In genomic region chr1:197807216-197807615, GRCh38 we compare ENCODE assay signal across 17 cellular contexts. TPM values are rescaled to one million over a fixed set of nuclear protein-coding genes. Genes with fewer than 3 reads are reported as not detected.
DNase-seq lines count a peak whose midpoint lies in the region; ATAC-seq, FAIRE-seq and TF ChIP-seq lines count a peak whose summit lies in the region.
"Had no signal": no experiment of that assay in that cellular context is flagged by ENCODE, and none has a peak within 500 bp of the region (broad histone marks: within the 10 kb centered on the region; RNA-seq: fewer than 3 reads in every experiment).

No MANE protein-coding gene starts in this region.

- TF ChIP-seq CTCF in K562 (IDR thresholded peaks at IDR 0.05 in 2 of 3, conservative IDR thresholded peaks at IDR 0.05 in 1 of 3; ENCODE audit: insufficient read depth in 2 of 3, low read depth in 1 of 3, low read length in 3 of 3) (no peak), glutamatergic neuron (IDR thresholded peaks at IDR 0.05; ENCODE audit: partially characterized antibody, unreplicated experiment) (no peak), WTC11 (IDR thresholded peaks at IDR 0.05) (no peak)

- WGBS in K562 (ENCODE audit: insufficient coverage, low coverage, missing lambda C conversion rate): 21% methylated on average over 4 of the region's 4 CpGs

- no TSS peak for BruUV-seq in K562 (replicated peaks; lab: Mats Ljungman, UMichigan)

- TF ChIP-seq EP300 in K562 (IDR thresholded peaks at IDR 0.05; ENCODE audit: low read length): no peak

- no peaks in the 10 kb centered on the region for H3K9me3 ChIP-seq in K562 (replicated peaks; ENCODE audit: control insufficient read depth, insufficient read depth, low read depth, low read length)
- H3K9me3 ChIP-seq: esophagus muscularis mucosa, psoas muscle had no signal

- H3K9me1 ChIP-seq in K562 (ENCODE audit: control insufficient read depth, insufficient read depth, low read length): no peaks in the 10 kb centered on the region

- H3K27ac Mint-ChIP-seq in glutamatergic neuron (ENCODE audit: unreplicated experiment) (no peak overlapping the region), WTC11 (no peak overlapping the region)
- H3K27ac Mint-ChIP-seq: dendritic cell treated with granulocyte-macrophage colony-stimulating factor and Interleukin-4, amounts not matched to agents 40 ng/mL and 50 ng/mL, for 4 days had no signal

- H3K4me3 ChIP-seq in K562: no peak overlapping the region
- H3K4me3 ChIP-seq: esophagus muscularis mucosa, psoas muscle had no signal

- DNase-seq in K562 (ENCODE audit: extremely low read depth in 1 of 4, low spot score in 3 of 4) (no peak), glutamatergic neuron (no peak), WTC11 (ENCODE audit: low spot score) (no peak), NCI-H2196 (lab: John Stamatoyannopoulos, UW; ENCODE audit: unreplicated experiment) (no peak)
- DNase-seq: activated CD8-positive, alpha-beta memory T cell treated with anti-CD3 and anti-CD28 coated beads for 24 hours; activated effector memory CD4-positive, alpha-beta T cell treated with anti-CD3 and anti-CD28 coated beads, Interleukin-2, amount 50 U/mL, for 16 hours; KG1; NCI-H1417; NCI-H446; psoas muscle; SW 1271 had no signal

- no peak for TF ChIP-seq POLR2A in K562 (conservative IDR thresholded peaks at IDR 0.05)

- H3K36me3 Mint-ChIP-seq in glutamatergic neuron (ENCODE audit: unreplicated experiment) (no peaks in the 10 kb centered on the region), WTC11 (peaks cover 5% of the 10 kb centered on the region; the same call in 1 of the 2 replicates)

- H3K27me3 Mint-ChIP-seq in glutamatergic neuron (ENCODE audit: unreplicated experiment) (no peaks in the 10 kb centered on the region), WTC11 (ENCODE audit: low read depth) (no peaks in the 10 kb centered on the region)
- H3K27me3 Mint-ChIP-seq: dendritic cell treated with granulocyte-macrophage colony-stimulating factor and Interleukin-4, amounts not matched to agents 40 ng/mL and 50 ng/mL, for 4 days had no signal

- intact Hi-C loops in K562 (cut with micrococcal nuclease): no loop called here

- no peaks in the 10 kb centered on the region for H4K20me1 ChIP-seq in K562 (replicated peaks; ENCODE audit: control insufficient read depth, insufficient read depth, low read length)

- no peak for FAIRE-seq in K562 (lab: Jason Lieb, UNC)

- no peaks in the 10 kb centered on the region for H3K79me2 ChIP-seq in K562 (ENCODE audit: control insufficient read depth, insufficient read depth, low read length)

- no peak for TF ChIP-seq RAD21 in K562 (CRISPR knock-in tag; conservative IDR thresholded peaks at IDR 0.05 in 1 of 2, IDR thresholded peaks at IDR 0.05 in 1 of 2)

- H3K4me3 Mint-ChIP-seq in glutamatergic neuron (ENCODE audit: unreplicated experiment) (no peak overlapping the region), WTC11 (no peak overlapping the region)
- H3K4me3 Mint-ChIP-seq: dendritic cell treated with granulocyte-macrophage colony-stimulating factor and Interleukin-4, amounts not matched to agents 40 ng/mL and 50 ng/mL, for 4 days had no signal

- peaks cover 8% of the 10 kb centered on the region for H3K4me1 Mint-ChIP-seq in glutamatergic neuron (ENCODE audit: low read depth, unreplicated experiment)
- peaks cover 46% of the 10 kb centered on the region for H3K4me1 Mint-ChIP-seq in WTC11

- H3K9me3 Mint-ChIP-seq in glutamatergic neuron (ENCODE audit: unreplicated experiment) (peaks cover 2% of the 10 kb centered on the region), WTC11 (no peaks in the 10 kb centered on the region)

- in situ Hi-C loops in K562 (cut with MboI): no loop called here

- ATAC-seq in GM18502 (IDR thresholded peaks at IDR 0.05; ENCODE audit: poor library complexity, unreplicated experiment) (peak; percentile 68), GM21381 (IDR thresholded peaks at IDR 0.05; ENCODE audit: unreplicated experiment) (peak; percentile 87), HG03095 (IDR thresholded peaks at IDR 0.05; ENCODE audit: unreplicated experiment) (peak; percentile 89), K562 (no peak; the same call in 2 of the 3 replicates), WTC11 (no peak), HG02763 (IDR thresholded peaks at IDR 0.05; ENCODE audit: unreplicated experiment) (no peak)
- ATAC-seq: psoas muscle had no signal

- no peak overlapping the region for H3K9ac ChIP-seq in K562 (ENCODE audit: insufficient read depth in 1 of 2, low read depth in 2 of 2, low read length in 2 of 2)

- H3K4me2 ChIP-seq in K562 (ENCODE audit: insufficient read depth, low read length): no peak overlapping the region

- H3K27me3 ChIP-seq in K562 (ENCODE audit: control insufficient read depth in 2 of 2, insufficient read depth in 2 of 2, low read length in 2 of 2): no peaks in the 10 kb centered on the region; a peak in 2 of 5 replicates
- H3K27me3 ChIP-seq: esophagus muscularis mucosa had no signal

- no peaks in the 10 kb centered on the region for H3K36me3 ChIP-seq in K562 (ENCODE audit: control insufficient read depth, insufficient read depth, low read length)
- H3K36me3 ChIP-seq: esophagus muscularis mucosa had no signal

- POLR2A ChIA-PET in K562 (lab: Yijun Ruan, JAX): interaction anchor here (0.6 to 2.1 kb wide), 2 partner anchors 12 to 94 kb away, joined by 3 to 8 read pairs; no protein-coding TSS in a partner anchor
- POLR2A ChIA-PET in WTC11 (lab: Charles Lee): no interaction called here

- 0 out of 2 replicates have a peak overlapping the region, but pooled peaks have one; percentile 0 for H2AFZ ChIP-seq in K562 (ENCODE audit: low read depth, low read length)

- no peaks in the 10 kb centered on the region for H3K4me1 ChIP-seq in K562 (replicated peaks in 1 of 2; ENCODE audit: control insufficient read depth in 2 of 2, insufficient read depth in 2 of 2, low read length in 2 of 2)
- H3K4me1 ChIP-seq: esophagus muscularis mucosa, psoas muscle had no signal

- CTCF ChIA-PET in K562 (lab: Yijun Ruan, JAX; ENCODE audit: low intra/inter-chr PET ratio) (no interaction called here), WTC11 (lab: Charles Lee) (no interaction called here)

- H3K27ac ChIP-seq in K562 (ENCODE audit: extremely low read depth, low read depth, low read length): no peak overlapping the region
- H3K27ac ChIP-seq: esophagus muscularis mucosa, psoas muscle had no signal

TF ChIP-seq in K562, 482 proteins besides CTCF, POLR2A, EP300 and RAD21 (continues in another document):
- TF ChIP-seq TAF15 (IDR thresholded peaks at IDR 0.05; ENCODE audit: low read depth, low read length): no peak
- TF ChIP-seq TFAM (CRISPR knock-in tag; conservative IDR thresholded peaks at IDR 0.05): no peak
- TF ChIP-seq, protein P1, sequence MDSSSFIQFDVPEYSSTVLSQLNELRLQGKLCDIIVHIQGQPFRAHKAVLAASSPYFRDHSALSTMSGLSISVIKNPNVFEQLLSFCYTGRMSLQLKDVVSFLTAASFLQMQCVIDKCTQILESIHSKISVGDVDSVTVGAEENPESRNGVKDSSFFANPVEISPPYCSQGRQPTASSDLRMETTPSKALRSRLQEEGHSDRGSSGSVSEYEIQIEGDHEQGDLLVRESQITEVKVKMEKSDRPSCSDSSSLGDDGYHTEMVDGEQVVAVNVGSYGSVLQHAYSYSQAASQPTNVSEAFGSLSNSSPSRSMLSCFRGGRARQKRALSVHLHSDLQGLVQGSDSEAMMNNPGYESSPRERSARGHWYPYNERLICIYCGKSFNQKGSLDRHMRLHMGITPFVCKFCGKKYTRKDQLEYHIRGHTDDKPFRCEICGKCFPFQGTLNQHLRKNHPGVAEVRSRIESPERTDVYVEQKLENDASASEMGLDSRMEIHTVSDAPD (CRISPR knock-in tag; IDR thresholded peaks at IDR 0.05): no peak
- TF ChIP-seq SREBF1 (IDR thresholded peaks at IDR 0.05; ENCODE audit: borderline replicate concordance, low read depth, low read length): no peak
- TF ChIP-seq NUFIP1 (IDR thresholded peaks at IDR 0.05; ENCODE audit: partially characterized antibody): no peak
- TF ChIP-seq GABPB2 (CRISPR knock-in tag; conservative IDR thresholded peaks at IDR 0.05): no peak

TF ChIP-seq in WTC11, 78 proteins besides CTCF, POLR2A, EP300 and RAD21 (continues in another document):
- no peak for TF ChIP-seq ERG (CRISPR knock-in tag; IDR thresholded peaks at IDR 0.05)
- TF ChIP-seq KAT7 (CRISPR knock-in tag; IDR thresholded peaks at IDR 0.05; ENCODE audit: borderline replicate concordance): no peak
- no peak for TF ChIP-seq IRF2 (CRISPR knock-in tag; IDR thresholded peaks at IDR 0.05; ENCODE audit: borderline replicate concordance, low read depth)
- no peak for TF ChIP-seq CREB1 (CRISPR knock-in tag; IDR thresholded peaks at IDR 0.05)

RNA-seq across cellular contexts. Expression of gene DENND1B, which starts 31.9 kb away (rescaled TPM):
- 36.5 and 51.3 TPM in 2 replicates for total RNA-seq in K562 (2011; cell fraction: chromatin; rRNA removed; ENCODE audit: low replicate concordance)
- 9.0 and 13.6 TPM in 2 replicates for total RNA-seq in K562 (2011; cell fraction: nucleolus; rRNA removed)
- total RNA-seq in K562 (2011; cell fraction: nucleoplasm; rRNA removed): 24.3 and 35.3 TPM in 2 replicates
- 4.7 and 6.0 TPM in 2 replicates for total RNA-seq in K562 (2014; rRNA removed)
- 10.7 and 13.0 TPM in 2 replicates for total RNA-seq in K562 (2014; rRNA removed; fragmentation: Illumina TruSeq; extraction: Trizol)
- 10.6 and 12.1 TPM in 2 replicates for total RNA-seq in K562 (2015; rRNA removed; fragmentation: Illumina TruSeq; extraction: Trizol)
- total RNA-seq in K562 (2021): 9.1 and 9.3 TPM in 2 replicates
- 9.3 and 10.3 TPM in 2 replicates for polyA plus RNA-seq in K562 (2011; rRNA removed)
- polyA plus RNA-seq in K562 (2011; cell fraction: cytosol; rRNA removed): 2.1 and 3.7 TPM in 2 replicates
- polyA plus RNA-seq in K562 (2011; cell fraction: nucleus; rRNA removed): 10.5 and 19.6 TPM in 2 replicates
- 4.0 and 4.9 TPM in 2 replicates for polyA plus RNA-seq in K562 (2012)
- 7.1 and 7.5 TPM in 2 replicates for polyA plus RNA-seq in K562 (2014; fragmentation: Illumina TruSeq; extraction: Trizol)
- 1 to 10 TPM; 2.1 to 3.3 TPM for polyA plus RNA-seq in K562 (2014; fragmentation: Nextera tagmentation; extraction: Ambion mirVana)
- 2.9 TPM in 2 replicates for polyA plus RNA-seq in K562 (2014; rRNA removed)
- 34.2 and 47.7 TPM in 2 replicates for polyA minus RNA-seq in K562 (2011; rRNA and poly(A)+ RNA removed)
- 5.2 and 7.3 TPM in 2 replicates for polyA minus RNA-seq in K562 (2011; cell fraction: cytosol; rRNA and poly(A)+ RNA removed)
- 30.2 and 68.3 TPM in 2 replicates for polyA minus RNA-seq in K562 (2011; cell fraction: nucleus; rRNA and poly(A)+ RNA removed)
- total RNA-seq in glutamatergic neuron (ENCODE audit: unreplicated experiment): 22.1 TPM
- 2.8 to 4.3 TPM (median 3.3 TPM) in 3 replicates for total RNA-seq in WTC11 (2021)

Comparison
In these comparisons a context has a peak if more than half of its experiments do, and no peak if none do; other contexts are left out.
1. ATAC-seq: peak in GM18502 (single experiment), GM21381 (single experiment) and HG03095 (single experiment); none in K562 (single experiment), WTC11 (single experiment) and HG02763 (single experiment).